18 cellular contexts compared by ENCODE assay signal in genomic region chr6:169846286-169847056, GRCh38.
DNase-seq lines count a peak whose midpoint lies in the region; ATAC-seq and TF ChIP-seq lines count a peak whose summit lies in the region.
"Had no signal": no experiment of that assay in that cellular context is flagged by ENCODE, and none has a peak within 500 bp of the region (broad histone marks: within the 10 kb centered on the region; RNA-seq: fewer than 3 reads in every experiment).

No MANE protein-coding gene starts in this region.

- H3K79me2 ChIP-seq in osteoblast (ENCODE audit: insufficient read depth, low read length) = no peaks in the 10 kb centered on the region

- H3K9me3 ChIP-seq in right cardiac atrium (ENCODE audit: control insufficient read depth, low read length) = no peaks in the 10 kb centered on the region
- no peaks in the 10 kb centered on the region for H3K9me3 ChIP-seq in endodermal cell (ENCODE audit: control insufficient read depth, low read length)
- H3K9me3 ChIP-seq in osteoblast (ENCODE audit: low read depth, low read length) = no peaks in the 10 kb centered on the region
- no peaks in the 10 kb centered on the region for H3K9me3 ChIP-seq in upper lobe of right lung
- H3K9me3 ChIP-seq: BE2C, SJCRH30 had no signal

- no peaks in the 10 kb centered on the region for H4K20me1 ChIP-seq in osteoblast (ENCODE audit: insufficient read depth, low read length)

- 90% methylated on average over 17 of the region's 17 CpGs for WGBS in right cardiac atrium
- 91 to 92% methylated on average over 15 to 17 of the region's 17 CpGs for WGBS in endodermal cell (ENCODE audit: insufficient coverage in 1 of 2, insufficient read length in 1 of 2), 2 experiments

- H3K27ac ChIP-seq in right cardiac atrium (ENCODE audit: low read length) (no peak overlapping the region), endodermal cell (ENCODE audit: low read depth, low read length) (no peak overlapping the region), osteoblast (ENCODE audit: low read depth, low read length) (no peak overlapping the region), upper lobe of right lung (no peak overlapping the region)
- H3K27ac ChIP-seq: SJCRH30 had no signal

- no peaks in the 10 kb centered on the region for H3K9me3 Mint-ChIP-seq in endodermal cell
- H3K9me3 Mint-ChIP-seq: CD4-positive, alpha-beta T cell had no signal

- H3K4me2 ChIP-seq in osteoblast (ENCODE audit: insufficient read depth, low read length) = no peak overlapping the region

- intact Hi-C loops in right cardiac atrium (cut with DNase I) (no loop called here), Right ventricle myocardium inferior (cut with DNase I) (no loop called here), upper lobe of right lung (cut with DNase I) (no loop called here)

- H3K36me3 Mint-ChIP-seq in endodermal cell (ENCODE audit: low read depth) = no peaks in the 10 kb centered on the region

- H3K4me1 ChIP-seq in right cardiac atrium (ENCODE audit: control insufficient read depth, insufficient read depth, low read length) (no peaks in the 10 kb centered on the region), endodermal cell (ENCODE audit: control insufficient read depth, insufficient read depth, low read length) (no peaks in the 10 kb centered on the region), osteoblast (ENCODE audit: insufficient read depth, low read length) (no peaks in the 10 kb centered on the region), upper lobe of right lung (peaks cover 4% of the 10 kb centered on the region)
- H3K4me1 ChIP-seq: BE2C, SJCRH30 had no signal

- H3K27me3 Mint-ChIP-seq in endodermal cell (ENCODE audit: insufficient read depth) = peaks cover 9% of the 10 kb centered on the region

- no peak overlapping the region for H3K4me3 Mint-ChIP-seq in endodermal cell
- H3K4me3 Mint-ChIP-seq: CD4-positive, alpha-beta T cell had no signal

- no peak overlapping the region for H2AFZ ChIP-seq in osteoblast (ENCODE audit: low read length)

- ATAC-seq in right cardiac atrium = no peak
- ATAC-seq in Right ventricle myocardium inferior = no peak
- ATAC-seq in upper lobe of right lung = no peak
- no peak for ATAC-seq in HG03460 (IDR thresholded peaks at IDR 0.05; ENCODE audit: unreplicated experiment)

- no peak overlapping the region for H3K27ac Mint-ChIP-seq in endodermal cell
- H3K27ac Mint-ChIP-seq: CD4-positive, alpha-beta T cell had no signal

- no peaks in the 10 kb centered on the region for H3K27me3 ChIP-seq in right cardiac atrium (ENCODE audit: control insufficient read depth, insufficient read depth)
- no peaks in the 10 kb centered on the region for H3K27me3 ChIP-seq in endodermal cell (ENCODE audit: control insufficient read depth, insufficient read depth, low read length, poor library complexity, severe bottlenecking)
- no peaks in the 10 kb centered on the region for H3K27me3 ChIP-seq in osteoblast (ENCODE audit: insufficient read depth, low read length)
- no peaks in the 10 kb centered on the region for H3K27me3 ChIP-seq in upper lobe of right lung
- H3K27me3 ChIP-seq: SJCRH30 had no signal

- H3K4me3 ChIP-seq in right cardiac atrium (ENCODE audit: low read length) (no peak overlapping the region), endodermal cell (ENCODE audit: low read length) (no peak overlapping the region), osteoblast (ENCODE audit: insufficient read depth, low read length) (no peak overlapping the region), upper lobe of right lung (no peak overlapping the region)
- H3K4me3 ChIP-seq: SJCRH30 had no signal

- DNase-seq in right cardiac atrium (peak in 2 of 3 donors; percentile 28 to 30), Right ventricle myocardium inferior (ENCODE audit: missing footprints) (no peak), endodermal cell (peak; percentile 23), osteoblast (ENCODE audit: insufficient read length, low spot score, missing footprints) (peak; percentile 27), upper lobe of right lung (peak; percentile 33), NCI-H82 (lab: John Stamatoyannopoulos, UW) (no peak)
- DNase-seq in activated naive CD4-positive, alpha-beta T cell (lab: John Stamatoyannopoulos, UW) = no peak
- DNase-seq: BE2C; CD4-positive, alpha-beta T cell; COR-L47; DMS79; KG1; NCI-H1092; NCI-H1436; NCI-H187 treated with DMSO at 0.1 percent for 48 hours; NCI-H2107; SJCRH30 had no signal

- peaks cover 5% of the 10 kb centered on the region for H3K4me1 Mint-ChIP-seq in endodermal cell

- H3K9ac ChIP-seq in endodermal cell (ENCODE audit: extremely low read depth, low read length, poor library complexity, severe bottlenecking) = no peak overlapping the region

- TF ChIP-seq CTCF in endodermal cell (conservative IDR thresholded peaks at IDR 0.05) = no peak
- TF ChIP-seq CTCF in osteoblast (IDR thresholded peaks at IDR 0.05; ENCODE audit: extremely low read depth, low read depth, low read length) = no peak
- TF ChIP-seq CTCF in upper lobe of right lung (IDR thresholded peaks at IDR 0.05) = no peak

- H3K36me3 ChIP-seq in endodermal cell (ENCODE audit: control insufficient read depth, insufficient read depth, low read length) (no peaks in the 10 kb centered on the region), osteoblast (ENCODE audit: insufficient read depth, low read length) (no peaks in the 10 kb centered on the region), upper lobe of right lung (no peaks in the 10 kb centered on the region)
- H3K36me3 ChIP-seq: BE2C, SJCRH30 had no signal

Comparison
In these comparisons a context has a peak if more than half of its experiments do, and no peak if none do; other contexts are left out.
1. DNase-seq: peak in right cardiac atrium (2 of 3), endodermal cell (single experiment), osteoblast (single experiment) and upper lobe of right lung (single experiment); none in Right ventricle myocardium inferior (single experiment), activated naive CD4-positive, alpha-beta T cell (0 of 4) and NCI-H82 (single experiment).